18 cellular contexts compared by ENCODE assay signal in the genomic region with DNA sequence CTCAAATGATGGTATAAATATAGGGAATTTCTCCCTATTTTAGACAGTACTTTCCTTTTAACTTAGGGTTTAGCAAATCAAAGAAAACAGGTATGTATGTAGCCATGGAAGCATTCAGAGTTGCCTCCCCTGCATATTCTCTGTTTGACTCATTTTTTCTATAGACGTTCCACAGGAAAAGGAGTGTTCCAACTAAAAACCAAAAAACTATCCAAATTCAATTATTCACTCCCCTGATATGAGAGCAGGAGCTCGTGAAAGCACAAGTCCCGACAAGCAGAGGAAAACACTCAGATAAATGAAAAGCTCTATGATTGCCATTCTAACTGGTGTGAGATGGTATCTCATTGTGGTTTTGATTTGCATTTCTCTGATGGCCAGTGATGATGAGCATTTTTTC.
"Had no signal": no experiment of that assay in that cellular context is flagged by ENCODE, and none has a peak within 500 bp of the region (broad histone marks: within the 10 kb centered on the region; RNA-seq: fewer than 3 reads in every experiment).

No MANE protein-coding gene starts in this region.

- H3K27ac Mint-ChIP-seq: activated CD4-positive, alpha-beta T cell treated with anti-CD3 and anti-CD28 coated beads, Interleukin-2, amount 10 ng/mL, durations not matched to agents 7 days and 5 days; activated naive CD4-positive, alpha-beta T cell treated with anti-CD3 and anti-CD28 coated beads, Interleukin-2, amount 10 ng/mL, durations not matched to agents 7 days and 5 days; activated T-helper 2 cell treated with anti-CD3 and anti-CD28 coated beads, Interferon-gamma antibody, Interleukin-2, Interleukin-4, amounts not matched to agents 10 μg/mL and 5 μg/mL and 100 μg/mL, durations not matched to agents 14 hours and 24 hours and 36 hours; nephron; stimulated activated naive CD8-positive, alpha-beta T cell treated with anti-CD3 and anti-CD28 coated beads, Interleukin-15, Interleukin-2, amounts not matched to agents 100 ng/mL and 50 ng/mL, for 24 hours had no signal

- H3K4me3 ChIP-seq: adrenal gland, dorsolateral prefrontal cortex, esophagus squamous epithelium, left ventricle myocardium inferior, testis had no signal

- H3K9me3 ChIP-seq: adrenal gland, esophagus squamous epithelium, left ventricle myocardium inferior, testis had no signal

- H3K9me3 Mint-ChIP-seq: activated CD4-positive, alpha-beta T cell treated with anti-CD3 and anti-CD28 coated beads, Interleukin-2, amount 10 ng/mL, durations not matched to agents 7 days and 5 days; activated naive CD4-positive, alpha-beta T cell treated with anti-CD3 and anti-CD28 coated beads, Interleukin-2, amount 10 ng/mL, durations not matched to agents 7 days and 5 days; stimulated activated naive CD8-positive, alpha-beta T cell treated with anti-CD3 and anti-CD28 coated beads, Interleukin-15, Interleukin-2, amounts not matched to agents 100 ng/mL and 50 ng/mL, for 24 hours had no signal

- H3K27me3 ChIP-seq: adrenal gland, dorsolateral prefrontal cortex, esophagus squamous epithelium, testis had no signal

- FAIRE-seq: frontal cortex, kidney had no signal

- H3K4me1 Mint-ChIP-seq: activated CD4-positive, alpha-beta T cell treated with anti-CD3 and anti-CD28 coated beads, Interleukin-2, amount 10 ng/mL, durations not matched to agents 7 days and 5 days; activated naive CD4-positive, alpha-beta T cell treated with anti-CD3 and anti-CD28 coated beads, Interleukin-2, amount 10 ng/mL, durations not matched to agents 7 days and 5 days; nephron had no signal

- H3K4me1 ChIP-seq: adrenal gland, esophagus squamous epithelium, left ventricle myocardium inferior, testis had no signal

- DNase-seq: activated CD4-positive, alpha-beta T cell treated with anti-CD3 and anti-CD28 coated beads, Interleukin-2, amount 10 ng/mL, durations not matched to agents 7 days and 5 days; activated CD4-positive, CD25-positive, alpha-beta regulatory T cell; activated naive CD4-positive, alpha-beta T cell treated with anti-CD3 and anti-CD28 coated beads, Interleukin-2, amount 10 ng/mL, durations not matched to agents 7 days and 5 days; adrenal gland; dorsolateral prefrontal cortex; esophagus squamous epithelium; kidney; left ventricle myocardium inferior; mesendoderm; occipital lobe; stimulated activated CD4-positive, alpha-beta T cell treated with anti-CD3 and anti-CD28 coated beads, Interleukin-2, amount 100 ng/mL, for 48 hours; stimulated activated CD8-positive, alpha-beta memory T cell treated with anti-CD3 and anti-CD28 coated beads, Interleukin-4, amount 100 ng/mL, for 48 hours; T-helper 2 cell; testis had no signal

- H3K27ac ChIP-seq: adrenal gland, esophagus squamous epithelium, left ventricle myocardium inferior, testis had no signal

- H3K36me3 Mint-ChIP-seq: activated naive CD4-positive, alpha-beta T cell treated with anti-CD3 and anti-CD28 coated beads, Interleukin-2, amount 10 ng/mL, durations not matched to agents 7 days and 5 days had no signal

- H3K4me3 Mint-ChIP-seq: activated CD4-positive, alpha-beta T cell treated with anti-CD3 and anti-CD28 coated beads, Interleukin-2, amount 10 ng/mL, durations not matched to agents 7 days and 5 days; activated naive CD4-positive, alpha-beta T cell treated with anti-CD3 and anti-CD28 coated beads, Interleukin-2, amount 10 ng/mL, durations not matched to agents 7 days and 5 days; nephron; stimulated activated naive CD8-positive, alpha-beta T cell treated with anti-CD3 and anti-CD28 coated beads, Interleukin-15, Interleukin-2, amounts not matched to agents 100 ng/mL and 50 ng/mL, for 24 hours had no signal

- H3K36me3 ChIP-seq: adrenal gland, esophagus squamous epithelium, left ventricle myocardium inferior had no signal
